Comparison of ENCODE assay signal across 9 cellular contexts in genomic region chr10:104333728-104334373, GRCh38. TPM values are rescaled to one million over a fixed set of nuclear protein-coding genes. Genes with fewer than 3 reads are reported as not detected.
DNase-seq lines count a peak whose midpoint lies in the region; ATAC-seq, FAIRE-seq and TF ChIP-seq lines count a peak whose summit lies in the region.
"Had no signal": no experiment of that assay in that cellular context is flagged by ENCODE, and none has a peak within 500 bp of the region (broad histone marks: within the 10 kb centered on the region; RNA-seq: fewer than 3 reads in every experiment).

No MANE protein-coding gene starts in this region.

- H3K4me1 Mint-ChIP-seq in brain, result peaks cover 92% of the 10 kb centered on the region
- H3K4me1 Mint-ChIP-seq in nephron, result peaks cover 78% of the 10 kb centered on the region

- H3K27me3 ChIP-seq in liver (ENCODE audit: control insufficient read depth in 4 of 4, insufficient read depth in 4 of 4, low read length in 3 of 4) (no peaks in the 10 kb centered on the region), HepG2 (ENCODE audit: control insufficient read depth in 1 of 2, insufficient read depth in 2 of 2, low read length in 2 of 2) (no peaks in the 10 kb centered on the region; a peak in 1 of 5 replicates), vagina (no peaks in the 10 kb centered on the region)

- H3K4me2 ChIP-seq in HepG2 (ENCODE audit: low read depth, low read length), result no peak overlapping the region

- H3K4me1 ChIP-seq in liver (ENCODE audit: control insufficient read depth in 4 of 4, insufficient read depth in 4 of 4, low read length in 3 of 4) (peaks cover 5 to 28% (median 9%) of the 10 kb centered on the region in 4 donors), HepG2 (ENCODE audit: insufficient read depth, low read length) (peaks cover 64% of the 10 kb centered on the region), vagina (peaks cover 86% of the 10 kb centered on the region)

- BruUV-seq in HepG2 (replicated peaks; lab: Mats Ljungman, UMichigan), result no TSS peak

- H3K9me3 Mint-ChIP-seq in brain (no peaks in the 10 kb centered on the region), nephron (no peaks in the 10 kb centered on the region)

- FAIRE-seq in HepG2 (lab: Jason Lieb, UNC) (no peak), RCC 7860 (lab: Jason Lieb, UNC) (no peak)

- no peaks in the 10 kb centered on the region for H3K9me3 ChIP-seq in liver (ENCODE audit: control insufficient read depth in 4 of 4, low read length in 3 of 4)
- H3K9me3 ChIP-seq in HepG2 (ENCODE audit: low read length), result no peaks in the 10 kb centered on the region
- H3K9me3 ChIP-seq in vagina, result no peaks in the 10 kb centered on the region

- in situ Hi-C loops in HepG2 (cut with HindIII; ENCODE audit: extremely low pct_ligation_motif_present, low pct_unique_long_range_greater_than_20kb), result no loop called here

- no peaks in the 10 kb centered on the region for H3K79me2 ChIP-seq in HepG2 (ENCODE audit: insufficient read depth, low read length)

- H3K27me3 Mint-ChIP-seq in brain (peaks cover 20% of the 10 kb centered on the region), nephron (ENCODE audit: low read depth) (peaks cover 3% of the 10 kb centered on the region)

- H3K36me3 Mint-ChIP-seq in brain (no peaks in the 10 kb centered on the region), nephron (ENCODE audit: low read depth) (no peaks in the 10 kb centered on the region)

- no peaks in the 10 kb centered on the region for H4K20me1 ChIP-seq in HepG2 (ENCODE audit: insufficient read depth, low read length)

- H3K36me3 ChIP-seq in liver (ENCODE audit: control insufficient read depth in 4 of 4, insufficient read depth in 3 of 4, low read depth in 1 of 4, low read length in 3 of 4), result no peaks in the 10 kb centered on the region
- no peaks in the 10 kb centered on the region; a peak in 1 of 5 replicates for H3K36me3 ChIP-seq in HepG2 (replicated peaks in 1 of 2; ENCODE audit: control insufficient read depth in 1 of 2, insufficient read depth in 2 of 2, low read length in 2 of 2)
- H3K36me3 ChIP-seq in vagina, result peaks cover 0 to 9% of the 10 kb centered on the region in 2 donors

- ATAC-seq in HepG2, result no peak

- TF ChIP-seq POLR2A in HepG2 (IDR thresholded peaks at IDR 0.05; ENCODE audit: insufficient read depth in 1 of 2, low read depth in 2 of 2, low read length in 2 of 2), result no peak
- TF ChIP-seq POLR2A in vagina (IDR thresholded peaks at IDR 0.05), result no peak

- H3K4me3 ChIP-seq in liver (ENCODE audit: low read depth in 1 of 3, low read length in 3 of 3), result no peak overlapping the region
- no peak overlapping the region for H3K4me3 ChIP-seq in HepG2 (replicated peaks in 1 of 3; ENCODE audit: insufficient read depth in 1 of 3, low read depth in 2 of 3, low read length in 3 of 3)
- peak overlapping the region in 1 of 2 donors; percentile 4 for H3K4me3 ChIP-seq in vagina

- peak overlapping the region; percentile 66 to 100 (median 93) for H3K27ac Mint-ChIP-seq in brain
- H3K27ac Mint-ChIP-seq in nephron, result peak overlapping the region in 2 of 3 experiments; percentile 82 to 100

- intact Hi-C loops in HepG2 (cut with micrococcal nuclease; ENCODE audit: unreplicated experiment), result no loop called here
- intact Hi-C loops in vagina (cut with DNase I), result no loop called here

- H3K27ac ChIP-seq in liver (ENCODE audit: low read depth in 1 of 2, low read length in 2 of 2) (peak overlapping the region; percentile 2 to 42), HepG2 (ENCODE audit: extremely low read length, insufficient read depth, low read length) (no peak overlapping the region), vagina (peak overlapping the region; percentile 96)

- H3K4me3 Mint-ChIP-seq in brain, result peak overlapping the region in 2 of 5 experiments; percentile 40 to 49
- H3K4me3 Mint-ChIP-seq in nephron, result peak overlapping the region in 1 of 3 experiments; percentile 65

- no peak overlapping the region for H2AFZ ChIP-seq in HepG2 (ENCODE audit: low read length)

- DNase-seq in HepG2 (ENCODE audit: low spot score) (no peak), vagina (ENCODE audit: extremely low spot score in 2 of 2) (peak in 1 of 2 donors; percentile 84), RCC 7860 (ENCODE audit: low spot score) (no peak), NCI-H526 treated with DMSO at 0.1 percent for 48 hours (lab: John Stamatoyannopoulos, UW) (no peak), kidney tubule cell (ENCODE audit: low spot score) (no peak)
- DNase-seq: NCI-H2227 treated with DMSO at 0.1 percent for 48 hours had no signal

- TF ChIP-seq EP300 in HepG2 (IDR thresholded peaks at IDR 0.05; ENCODE audit: low read depth in 2 of 2, low read length in 2 of 2), result no peak
- no peak for TF ChIP-seq EP300 in HepG2 (CRISPR knock-in tag; IDR thresholded peaks at IDR 0.05; ENCODE audit: borderline replicate concordance)

- POLR2A ChIA-PET in HepG2 (lab: Yijun Ruan, JAX), result no interaction called here

- no peak overlapping the region for H3K9ac ChIP-seq in liver (ENCODE audit: low read depth in 1 of 2, low read length in 2 of 2)
- H3K9ac ChIP-seq in HepG2 (ENCODE audit: insufficient read depth, low read depth, low read length), result no peak overlapping the region

- TF ChIP-seq CTCF in liver (IDR thresholded peaks at IDR 0.05; ENCODE audit: low read depth, low read length, missing input control) (no peak), HepG2 (CRISPR knock-in tag; IDR thresholded peaks at IDR 0.05) (no peak), brain (conservative IDR thresholded peaks at IDR 0.05) (no peak), nephron (IDR thresholded peaks at IDR 0.05; ENCODE audit: unreplicated experiment in 3 of 3) (no peak), vagina (IDR thresholded peaks at IDR 0.05) (no peak)

- CTCF ChIA-PET in HepG2 (lab: Yijun Ruan, JAX; ENCODE audit: low intra/inter-chr PET ratio, low total read pairs), result no interaction called here

- no peak for TF ChIP-seq RAD21 in liver (IDR thresholded peaks at IDR 0.05)
- no peak for TF ChIP-seq RAD21 in HepG2 (CRISPR knock-in tag; IDR thresholded peaks at IDR 0.05)

- WGBS in liver, result 81% methylated on average over 15 of the region's 15 CpGs
- 90% methylated on average over 9 of the region's 15 CpGs for WGBS in HepG2 (ENCODE audit: low lambda C conversion rate)

TF ChIP-seq in liver, 16 proteins besides CTCF, POLR2A, EP300 and RAD21 (continues in another document):
- TF ChIP-seq NR2F2 (IDR thresholded peaks at IDR 0.05), result no peak

RNA-seq across cellular contexts. Expression of gene ITPRIP, which starts 4.4 kb away (rescaled TPM):
- total RNA-seq in liver (1 to 10 TPM; 7.7 to 7.9 TPM), HepG2 (2016; rRNA removed; fragmentation: Illumina TruSeq; extraction: Trizol) (0.58 and 1.00 TPM in 2 replicates), vagina (85.7 TPM)
- polyA plus RNA-seq in liver (1 to 10 TPM; 3.5 to 4.2 TPM), HepG2 (2011; rRNA removed) (2.8 and 3.0 TPM in 2 replicates), brain (ENCODE audit: insufficient read depth, low read depth, low replicate concordance) (19.8 TPM)
- total RNA-seq in HepG2 (2016; cell fraction: cytosol; rRNA removed; fragmentation: Illumina TruSeq; extraction: Trizol; ENCODE audit: low read depth), result 0.09 and 0.10 TPM in 2 replicates
- 0.55 and 1.0 TPM in 2 replicates for total RNA-seq in HepG2 (2016; cell fraction: insoluble cytoplasmic fraction; rRNA removed; fragmentation: Illumina TruSeq; extraction: Trizol)
- total RNA-seq in HepG2 (2016; cell fraction: membrane; rRNA removed; fragmentation: Illumina TruSeq; extraction: Trizol), result 0.38 and 0.53 TPM in 2 replicates
- total RNA-seq in HepG2 (2016; cell fraction: nucleus; rRNA removed; fragmentation: Illumina TruSeq; extraction: Trizol), result 1.4 and 2.2 TPM in 2 replicates
- polyA plus RNA-seq in HepG2 (2011; cell fraction: cytosol; rRNA removed), result 2.7 and 3.0 TPM in 2 replicates
- 4.0 and 5.2 TPM in 2 replicates for polyA plus RNA-seq in HepG2 (2011; cell fraction: nucleus; rRNA removed)
- polyA plus RNA-seq in HepG2 (2012), result 1.5 and 2.5 TPM in 2 replicates
- 0.14 and 0.15 TPM in 2 replicates for polyA plus RNA-seq in HepG2 (2016; cell fraction: cytosol; fragmentation: Illumina TruSeq; extraction: Trizol; ENCODE audit: low read depth)
- polyA plus RNA-seq in HepG2 (2016; cell fraction: insoluble cytoplasmic fraction; fragmentation: Illumina TruSeq; extraction: Trizol; ENCODE audit: low read depth), result 0.71 and 1.0 TPM in 2 replicates
- 0.26 and 0.37 TPM in 2 replicates for polyA plus RNA-seq in HepG2 (2016; cell fraction: membrane; fragmentation: Illumina TruSeq; extraction: Trizol; ENCODE audit: low read depth)
- 3.0 and 3.4 TPM in 2 replicates for polyA plus RNA-seq in HepG2 (2016; cell fraction: nucleus; fragmentation: Illumina TruSeq; extraction: Trizol; ENCODE audit: insufficient read depth, low read depth)
- polyA minus RNA-seq in HepG2 (2011; rRNA and poly(A)+ RNA removed; ENCODE audit: low replicate concordance), result 12.8 and 29.6 TPM in 2 replicates
- 3.2 and 4.6 TPM in 2 replicates for polyA minus RNA-seq in HepG2 (2011; cell fraction: cytosol; rRNA and poly(A)+ RNA removed)
- 9.7 and 10.7 TPM in 2 replicates for polyA minus RNA-seq in HepG2 (2011; cell fraction: nucleus; rRNA and poly(A)+ RNA removed)

RNA-seq across cellular contexts. Expression of gene CFAP58, which starts 19.8 kb away (rescaled TPM):
- total RNA-seq in liver (under 1 TPM; 0.08 to 0.09 TPM), HepG2 (2016; rRNA removed; fragmentation: Illumina TruSeq; extraction: Trizol) (not detected in 2 replicates), vagina (0.49 TPM)
- polyA plus RNA-seq in liver (under 1 TPM in 1 of 2 donors, not detected in 1; 0.01 TPM), HepG2 (2011; rRNA removed) (0.03 TPM in 2 replicates), brain (ENCODE audit: insufficient read depth, low read depth, low replicate concordance) (0.37 TPM)
- not detected in 2 replicates for total RNA-seq in HepG2 (2016; cell fraction: cytosol; rRNA removed; fragmentation: Illumina TruSeq; extraction: Trizol; ENCODE audit: low read depth)
- not detected in 2 replicates for total RNA-seq in HepG2 (2016; cell fraction: insoluble cytoplasmic fraction; rRNA removed; fragmentation: Illumina TruSeq; extraction: Trizol)
- not detected in 2 replicates for total RNA-seq in HepG2 (2016; cell fraction: membrane; rRNA removed; fragmentation: Illumina TruSeq; extraction: Trizol)
- not detected in 2 replicates for total RNA-seq in HepG2 (2016; cell fraction: nucleus; rRNA removed; fragmentation: Illumina TruSeq; extraction: Trizol)
- polyA plus RNA-seq in HepG2 (2011; cell fraction: cytosol; rRNA removed), result not detected in 2 replicates
- polyA plus RNA-seq in HepG2 (2011; cell fraction: nucleus; rRNA removed), result 0.12 and 0.19 TPM in 2 replicates
- polyA plus RNA-seq in HepG2 (2012), result 0.09 TPM in 1 of 2 replicates, not detected in the other
- polyA plus RNA-seq in HepG2 (2016; cell fraction: cytosol; fragmentation: Illumina TruSeq; extraction: Trizol; ENCODE audit: low read depth), result not detected in 2 replicates
- polyA plus RNA-seq in HepG2 (2016; cell fraction: insoluble cytoplasmic fraction; fragmentation: Illumina TruSeq; extraction: Trizol; ENCODE audit: low read depth), result not detected in 2 replicates
- polyA plus RNA-seq in HepG2 (2016; cell fraction: membrane; fragmentation: Illumina TruSeq; extraction: Trizol; ENCODE audit: low read depth), result not detected in 2 replicates
- not detected in 2 replicates for polyA plus RNA-seq in HepG2 (2016; cell fraction: nucleus; fragmentation: Illumina TruSeq; extraction: Trizol; ENCODE audit: insufficient read depth, low read depth)
- polyA minus RNA-seq in HepG2 (2011; rRNA and poly(A)+ RNA removed; ENCODE audit: low replicate concordance), result not detected in 2 replicates
- polyA minus RNA-seq in HepG2 (2011; cell fraction: cytosol; rRNA and poly(A)+ RNA removed), result not detected in 2 replicates
- polyA minus RNA-seq in HepG2 (2011; cell fraction: nucleus; rRNA and poly(A)+ RNA removed), result 0.13 TPM in 1 of 2 replicates, not detected in the other
